ENCODE assay signal across 8 cellular contexts in genomic region chr12:14810953-14811483, GRCh38. TPM values are rescaled to one million over a fixed set of nuclear protein-coding genes. Genes with fewer than 3 reads are reported as not detected.
DNase-seq lines count a peak whose midpoint lies in the region; TF ChIP-seq lines count a peak whose summit lies in the region.

No MANE protein-coding gene starts in this region.

- intact Hi-C loops in mammary epithelial cell (cut with micrococcal nuclease): loop anchor here (1.0 to 10.0 kb wide), 6 partner anchors 30 to 410 kb away; partner anchors contain the start of gene RERG
- intact Hi-C loops in esophagus squamous epithelium (cut with DNase I): no loop called here

- H3K9me2 ChIP-seq in Loucy (replicated peaks; ENCODE audit: low read depth, low read length): no peaks in the 10 kb centered on the region

- H3K4me3 ChIP-seq in Loucy (ENCODE audit: low read length, poor library complexity, severe bottlenecking): no peak overlapping the region
- H3K4me3 ChIP-seq in mammary epithelial cell (replicated peaks in 1 of 3; ENCODE audit: insufficient read depth in 1 of 3, low read depth in 2 of 3, low read length in 3 of 3): no peak overlapping the region
- H3K4me3 ChIP-seq in osteoblast (ENCODE audit: insufficient read depth, low read length): no peak overlapping the region
- no peak overlapping the region for H3K4me3 ChIP-seq in esophagus squamous epithelium

- TF ChIP-seq POLR2A in esophagus squamous epithelium (IDR thresholded peaks at IDR 0.05): no peak

- peak; percentile 58 for TF ChIP-seq CTCF in Loucy (conservative IDR thresholded peaks at IDR 0.05; ENCODE audit: low read length)
- peak; percentile 65 to 85 for TF ChIP-seq CTCF in mammary epithelial cell (conservative IDR thresholded peaks at IDR 0.05 in 1 of 2, IDR thresholded peaks at IDR 0.05 in 1 of 2; ENCODE audit: extremely low read depth in 1 of 2, insufficient read depth in 1 of 2, low read depth in 1 of 2, low read length in 2 of 2)
- TF ChIP-seq CTCF in osteoblast (IDR thresholded peaks at IDR 0.05; ENCODE audit: extremely low read depth, low read depth, low read length): peak; percentile 32
- peak in 3 of 6 experiments; percentile 19 to 43 (median 25) for TF ChIP-seq CTCF in esophagus squamous epithelium (IDR thresholded peaks at IDR 0.05)

- H3K36me3 ChIP-seq in Loucy (ENCODE audit: insufficient read depth, low read length) (no peaks in the 10 kb centered on the region), mammary epithelial cell (ENCODE audit: insufficient read depth, low read length) (no peaks in the 10 kb centered on the region), osteoblast (ENCODE audit: insufficient read depth, low read length) (no peaks in the 10 kb centered on the region), esophagus squamous epithelium (no peaks in the 10 kb centered on the region)

- H4K20me1 ChIP-seq in Loucy (ENCODE audit: insufficient read depth, low read length, poor library complexity, severe bottlenecking) (no peaks in the 10 kb centered on the region), mammary epithelial cell (ENCODE audit: insufficient read depth, low read length) (no peaks in the 10 kb centered on the region), osteoblast (ENCODE audit: insufficient read depth, low read length) (no peaks in the 10 kb centered on the region)

- dilution Hi-C loops in mammary epithelial cell (cut with HindIII; ENCODE audit: low sequenced_read_pairs): no loop called here

- H3K27me3 ChIP-seq in Loucy (ENCODE audit: insufficient read depth, low read length, poor library complexity, severe bottlenecking) (no peaks in the 10 kb centered on the region), mammary epithelial cell (ENCODE audit: insufficient read depth, low read length) (no peaks in the 10 kb centered on the region), osteoblast (ENCODE audit: insufficient read depth, low read length) (no peaks in the 10 kb centered on the region), esophagus squamous epithelium (no peaks in the 10 kb centered on the region)

- H3K4me2 ChIP-seq in Loucy (ENCODE audit: low read depth, low read length, poor library complexity, severe bottlenecking) (no peak overlapping the region), mammary epithelial cell (ENCODE audit: insufficient read depth, low read depth, low read length) (no peak overlapping the region), osteoblast (ENCODE audit: insufficient read depth, low read length) (no peak overlapping the region)

- CTCF ChIA-PET in mammary epithelial cell (lab: Charles Lee; ENCODE audit: low non-redundant PET): interaction anchor here (0.5 to 1.1 kb wide), 4 partner anchors 81 to 410 kb away, joined by 3 to 5 read pairs (median 4); partner anchors contain the start of gene RERG

- in situ Hi-C loops in mammary epithelial cell (cut with MboI; ENCODE audit: low sequenced_read_pairs in 2 of 2): no loop called here

- H3K79me2 ChIP-seq in Loucy (ENCODE audit: insufficient read depth, low read length) (no peaks in the 10 kb centered on the region), mammary epithelial cell (ENCODE audit: insufficient read depth, low read length) (no peaks in the 10 kb centered on the region), osteoblast (ENCODE audit: insufficient read depth, low read length) (no peaks in the 10 kb centered on the region)

- no peaks in the 10 kb centered on the region for H3F3A ChIP-seq in Loucy (ENCODE audit: low read depth)

- BruUV-seq in mammary epithelial cell (replicated peaks; lab: Mats Ljungman, UMichigan): no TSS peak

- H2AFZ ChIP-seq in Loucy (ENCODE audit: low read length) (peak overlapping the region; percentile 22; the same call in 1 of the 2 replicates), mammary epithelial cell (ENCODE audit: low read depth, low read length) (no peak overlapping the region), osteoblast (ENCODE audit: low read length) (no peak overlapping the region)

- no peaks in the 10 kb centered on the region for H3K4me1 ChIP-seq in Loucy (ENCODE audit: insufficient read depth, low read length, poor library complexity, severe bottlenecking)
- no peaks in the 10 kb centered on the region for H3K4me1 ChIP-seq in mammary epithelial cell (ENCODE audit: insufficient read depth, low read length)
- no peaks in the 10 kb centered on the region for H3K4me1 ChIP-seq in osteoblast (ENCODE audit: insufficient read depth, low read length)
- H3K4me1 ChIP-seq in esophagus squamous epithelium: no peaks in the 10 kb centered on the region

- H3K9ac ChIP-seq in Loucy (ENCODE audit: low read depth, low read length, poor library complexity, severe bottlenecking): no peak overlapping the region
- H3K9ac ChIP-seq in mammary epithelial cell (ENCODE audit: insufficient read depth, low read length): no peak overlapping the region

- H3K9me3 ChIP-seq in Loucy (ENCODE audit: insufficient read depth, low read depth, low read length) (no peaks in the 10 kb centered on the region), mammary epithelial cell (replicated peaks; ENCODE audit: insufficient read depth, low read length) (no peaks in the 10 kb centered on the region), osteoblast (ENCODE audit: low read depth, low read length) (no peaks in the 10 kb centered on the region), esophagus squamous epithelium (no peaks in the 10 kb centered on the region)

- 85% methylated on average over 1 of the region's 1 CpG for WGBS in mammary epithelial cell (ENCODE audit: low coverage, missing lambda C conversion rate)
- 100% methylated on average over 1 of the region's 1 CpG for WGBS in esophagus squamous epithelium, 2 donors

- DNase-seq in NCI-H1417 (lab: John Stamatoyannopoulos, UW) (peak in 2 of 3 experiments; percentile 5 to 43), NCI-H1417 treated with DMSO at 0.1 percent for 48 hours (lab: John Stamatoyannopoulos, UW) (no peak), mammary epithelial cell (peak; percentile 19), osteoblast (ENCODE audit: insufficient read length, low spot score, missing footprints) (peak; percentile 10), esophagus squamous epithelium (lab: John Stamatoyannopoulos, UW) (no peak), Ammon's horn (ENCODE audit: low spot score) (no peak)
- DNase-seq in activated effector memory CD4-positive, alpha-beta T cell treated with anti-CD3 and anti-CD28 coated beads, Interleukin-2, amount 50 U/mL, for 16 hours: no peak

- H3K27ac ChIP-seq in mammary epithelial cell (ENCODE audit: insufficient read depth, low read depth, low read length) (no peak overlapping the region), osteoblast (ENCODE audit: low read depth, low read length) (no peak overlapping the region), esophagus squamous epithelium (no peak overlapping the region)

RNA-seq across cellular contexts. Expression of gene SMCO3, which starts 3.0 kb away (rescaled TPM):
- total RNA-seq in mammary epithelial cell (under 1 TPM in 1 of 2 donors, not detected in 1; 0.17 TPM), osteoblast (under 0.01 TPM in 1 of 2 replicates, not detected in the other), esophagus squamous epithelium (under 1 TPM in 1 of 4 donors, not detected in 3; 0.50 TPM)
- polyA plus RNA-seq in mammary epithelial cell: not detected
- polyA minus RNA-seq in mammary epithelial cell: not detected

RNA-seq across cellular contexts. Expression of gene C12orf60, which starts 7.5 kb away (rescaled TPM):
- 1 to 10 TPM in 1 of 2 donors, under 1 TPM in 1; 0.83 to 1.3 TPM for total RNA-seq in mammary epithelial cell
- polyA plus RNA-seq in mammary epithelial cell: 1.1 TPM
- not detected for polyA minus RNA-seq in mammary epithelial cell
- 0.59 and 0.72 TPM in 2 replicates for total RNA-seq in osteoblast
- total RNA-seq in esophagus squamous epithelium: 1 to 10 TPM in 1 of 4 donors, under 1 TPM in 3; 0.15 to 2.6 (median 0.65) TPM

RNA-seq across cellular contexts. Expression of gene WBP11, which starts 7.7 kb away (rescaled TPM):
- total RNA-seq in mammary epithelial cell: 10 to 100 TPM; 12.0 to 61.2 TPM
- 17.5 TPM for polyA plus RNA-seq in mammary epithelial cell
- 32.0 TPM for polyA minus RNA-seq in mammary epithelial cell
- 10.3 and 19.5 TPM in 2 replicates for total RNA-seq in osteoblast
- 10 to 100 TPM; 16.0 to 21.4 (median 18.2) TPM for total RNA-seq in esophagus squamous epithelium

RNA-seq across cellular contexts. Expression of gene ART4, which starts 32.3 kb away (rescaled TPM):
- total RNA-seq in mammary epithelial cell (not detected), osteoblast (not detected in 2 replicates), esophagus squamous epithelium (under 1 TPM in 2 of 4 donors, not detected in 2; 0.35 to 0.95 TPM)
- not detected for polyA plus RNA-seq in mammary epithelial cell
- not detected for polyA minus RNA-seq in mammary epithelial cell

Comparison
In these comparisons a context has a peak if more than half of its experiments do, and no peak if none do; other contexts are left out.
1. DNase-seq: peak in NCI-H1417 (2 of 3), mammary epithelial cell (single experiment) and osteoblast (single experiment); none in NCI-H1417 treated with DMSO at 0.1 percent for 48 hours (single experiment), esophagus squamous epithelium (single experiment), activated effector memory CD4-positive, alpha-beta T cell treated with anti-CD3 and anti-CD28 coated beads, Interleukin-2, amount 50 U/mL, for 16 hours (single experiment) and Ammon's horn (single experiment).